ENCODE assay signal across 17 cellular contexts in genomic region chr12:28883406-28883997, GRCh38.
"Had no signal": no experiment of that assay in that cellular context is flagged by ENCODE, and none has a peak within 500 bp of the region (broad histone marks: within the 10 kb centered on the region; RNA-seq: fewer than 3 reads in every experiment).

No MANE protein-coding gene starts in this region.

- H3K27me3 ChIP-seq: esophagus squamous epithelium, left lung, sigmoid colon, upper lobe of right lung had no signal

- H3K4me1 ChIP-seq: esophagus squamous epithelium, left lung, upper lobe of right lung had no signal

- H3K9me3 ChIP-seq: esophagus squamous epithelium, left lung, sigmoid colon, thoracic aorta, upper lobe of right lung had no signal

- H3K4me3 ChIP-seq: esophagus squamous epithelium, left lung, lung, sigmoid colon, thoracic aorta, upper lobe of right lung had no signal

- DNase-seq: activated CD4-positive, alpha-beta T cell treated with anti-CD3 and anti-CD28 coated beads, Interleukin-2, amount 10 ng/mL, durations not matched to agents 24 days and 14 days; activated CD8-positive, alpha-beta T cell treated with anti-CD3 and anti-CD28 coated beads for 36 hours; activated gamma-delta T cell treated with Interleukin-2 at 50 U/mL for 16 hours; activated T-cell treated with anti-CD3 and anti-CD28 coated beads, Interleukin-2, amount 50 U/mL, for 1 hour; central memory CD4-positive, alpha-beta T cell; esophagus squamous epithelium; left lung; natural killer cell; retina; sigmoid colon; stimulated activated CD4-positive, alpha-beta T cell treated with anti-CD3 and anti-CD28 coated beads, Interleukin-2, amount 100 ng/mL, for 48 hours; stimulated activated naive CD4-positive, alpha-beta T cell; T1000; upper lobe of right lung had no signal

- H3K36me3 ChIP-seq: esophagus squamous epithelium, left lung, sigmoid colon, thoracic aorta, upper lobe of right lung had no signal

- H3K27ac ChIP-seq: esophagus squamous epithelium, left lung, sigmoid colon, thoracic aorta, upper lobe of right lung, VCaP had no signal
